9 cellular contexts compared by ENCODE assay signal in genomic region chr18:68847219-68847860, GRCh38. TPM values are rescaled to one million over a fixed set of nuclear protein-coding genes. Genes with fewer than 3 reads are reported as not detected.
DNase-seq lines count a peak whose midpoint lies in the region; ATAC-seq and TF ChIP-seq lines count a peak whose summit lies in the region.
"Had no signal": no experiment of that assay in that cellular context is flagged by ENCODE, and none has a peak within 500 bp of the region (broad histone marks: within the 10 kb centered on the region; RNA-seq: fewer than 3 reads in every experiment).

No MANE protein-coding gene starts in this region.

- H2BK5ac ChIP-seq in mesendoderm (ENCODE audit: low read length) (no peak overlapping the region), neuronal stem cell (ENCODE audit: low read length) (no peak overlapping the region)

- TF ChIP-seq CTCF in AG09319 (IDR thresholded peaks at IDR 0.05; ENCODE audit: low read depth, low read length) (peak; percentile 70), NB4 (IDR thresholded peaks at IDR 0.05; ENCODE audit: low read depth, low read length) (peak; percentile 31), body of pancreas (IDR thresholded peaks at IDR 0.05) (peak in 6 of 7 experiments; percentile 28 to 52 (median 48))

- no peak overlapping the region for H4K91ac ChIP-seq in neuronal stem cell (ENCODE audit: low read depth, low read length, poor library complexity)

- ATAC-seq in GM18861 (IDR thresholded peaks at IDR 0.05; ENCODE audit: unreplicated experiment): peak; percentile 61
- no peak for ATAC-seq in body of pancreas

- H2AFZ ChIP-seq in neuronal stem cell (ENCODE audit: low read length): no peak overlapping the region

- H3K4me2 ChIP-seq in mesendoderm (ENCODE audit: low read length) (no peak overlapping the region), neuronal stem cell (ENCODE audit: insufficient read depth, low read length, poor library complexity, severe bottlenecking) (no peak overlapping the region)

- H3K9ac ChIP-seq in mesendoderm (ENCODE audit: low read length) (no peak overlapping the region), neuronal stem cell (ENCODE audit: low read depth, low read length, poor library complexity) (no peak overlapping the region)

- 32 to 37% methylated on average over 3 of the region's 3 CpGs for WGBS in body of pancreas, 2 donors
- no CpG with 5 or more reads among the region's 3 CpGs for WGBS in mesendoderm (ENCODE audit: extremely low coverage, insufficient coverage, low lambda C conversion rate)
- WGBS in neuronal stem cell (ENCODE audit: extremely low coverage in 2 of 2, insufficient read length in 2 of 2, insufficient replicate concordance in 1 of 2), 2 donors: no CpG with 5 or more reads among the region's 3 CpGs

- H3K56ac ChIP-seq in mesendoderm (ENCODE audit: low read length): no peak overlapping the region

- H3K14ac ChIP-seq in neuronal stem cell (ENCODE audit: low read length): no peak overlapping the region

- intact Hi-C loops in body of pancreas (cut with DNase I) (no loop called here), posterior vena cava (cut with DNase I) (no loop called here)

- H3K4ac ChIP-seq in mesendoderm (ENCODE audit: low read depth, low read length) (no peak overlapping the region), neuronal stem cell (ENCODE audit: low read length) (no peak overlapping the region)

- H2AK5ac ChIP-seq in mesendoderm (ENCODE audit: low read length): no peak overlapping the region
- H2AK5ac ChIP-seq in neuronal stem cell (ENCODE audit: low read depth, low read length): no peak overlapping the region

- H3K27me3 ChIP-seq in body of pancreas (no peaks in the 10 kb centered on the region), mesendoderm (ENCODE audit: insufficient read depth, low read length, poor library complexity) (no peaks in the 10 kb centered on the region), neuronal stem cell (ENCODE audit: control insufficient read depth in 3 of 3, insufficient read depth in 3 of 3, low read depth in 1 of 3, low read length in 3 of 3) (no peaks in the 10 kb centered on the region)

- H3K79me2 ChIP-seq in mesendoderm (ENCODE audit: control insufficient read depth, insufficient read depth, low read length): no peaks in the 10 kb centered on the region

- H3K27ac ChIP-seq in body of pancreas (no peak overlapping the region), mesendoderm (ENCODE audit: low read depth, low read length) (no peak overlapping the region), neuronal stem cell (replicated peaks; ENCODE audit: low read length) (no peak overlapping the region)

- TF ChIP-seq POLR2A in NB4 (IDR thresholded peaks at IDR 0.05; ENCODE audit: extremely low read depth, insufficient read length) (no peak), body of pancreas (IDR thresholded peaks at IDR 0.05) (no peak)

- H3K36me3 ChIP-seq in body of pancreas (replicated peaks in 1 of 2; ENCODE audit: insufficient read depth in 1 of 2, low read depth in 2 of 2) (no peaks in the 10 kb centered on the region), mesendoderm (ENCODE audit: control insufficient read depth, insufficient read depth, low read length) (no peaks in the 10 kb centered on the region), neuronal stem cell (replicated peaks in 1 of 2; ENCODE audit: control insufficient read depth in 2 of 2, insufficient read depth in 2 of 2, low read length in 2 of 2) (no peaks in the 10 kb centered on the region)
- H3K36me3 ChIP-seq: HAP-1 had no signal

- no peak overlapping the region for H3K23ac ChIP-seq in mesendoderm (ENCODE audit: low read length)
- no peak overlapping the region for H3K23ac ChIP-seq in neuronal stem cell (ENCODE audit: low read depth, low read length, poor library complexity)

- H4K5ac ChIP-seq in mesendoderm (ENCODE audit: low read length): no peak overlapping the region

- H2BK120ac ChIP-seq in mesendoderm (ENCODE audit: low read depth, low read length): no peak overlapping the region
- H2BK120ac ChIP-seq in neuronal stem cell (ENCODE audit: low read depth, low read length): no peak overlapping the region

- DNase-seq in AG09319 (ENCODE audit: extremely low read depth, low read depth) (peak; percentile 12), NB4 (ENCODE audit: low read depth) (peak; percentile 26), body of pancreas (no peak), mesendoderm (peak; percentile 20), posterior vena cava (ENCODE audit: low spot score) (no peak), neuronal stem cell (ENCODE audit: low spot score) (no peak)
- no peak for DNase-seq in activated T-cell treated with anti-CD3 and anti-CD28 coated beads, Interleukin-2, amount 50 U/mL, for 1 hour

- H2BK15ac ChIP-seq in mesendoderm (replicated peaks; ENCODE audit: low read depth) (no peak overlapping the region), neuronal stem cell (ENCODE audit: low read length) (no peak overlapping the region)

- H3K4me3 ChIP-seq in NB4 (ENCODE audit: low read depth, low read length): no peak overlapping the region
- H3K4me3 ChIP-seq in body of pancreas: no peak overlapping the region
- H3K4me3 ChIP-seq in mesendoderm (ENCODE audit: low read length): no peak overlapping the region
- H3K4me3 ChIP-seq in neuronal stem cell (ENCODE audit: low read length in 2 of 2): no peak overlapping the region
- H3K4me3 ChIP-seq: HAP-1 had no signal

- H3K18ac ChIP-seq in mesendoderm (ENCODE audit: low read length) (no peak overlapping the region), neuronal stem cell (ENCODE audit: low read length) (no peak overlapping the region)

- H3K79me1 ChIP-seq in mesendoderm (ENCODE audit: low read length) (no peaks in the 10 kb centered on the region), neuronal stem cell (ENCODE audit: low read depth, low read length) (no peaks in the 10 kb centered on the region)

- H3K9me3 ChIP-seq in body of pancreas (no peaks in the 10 kb centered on the region), neuronal stem cell (replicated peaks in 1 of 2; ENCODE audit: control insufficient read depth in 2 of 2, insufficient read depth in 1 of 2, low read depth in 1 of 2, low read length in 2 of 2) (no peaks in the 10 kb centered on the region)
- H3K9me3 ChIP-seq: HAP-1 had no signal

- no peak overlapping the region for H2BK12ac ChIP-seq in neuronal stem cell (ENCODE audit: low read length)

- no peak overlapping the region for H4K8ac ChIP-seq in mesendoderm (ENCODE audit: low read depth, low read length)
- H4K8ac ChIP-seq in neuronal stem cell (ENCODE audit: low read depth, low read length): no peak overlapping the region

- H3K4me1 ChIP-seq in body of pancreas: no peaks in the 10 kb centered on the region
- no peaks in the 10 kb centered on the region for H3K4me1 ChIP-seq in mesendoderm (ENCODE audit: control insufficient read depth, low read depth, low read length)
- H3K4me1 ChIP-seq in neuronal stem cell (ENCODE audit: control insufficient read depth in 2 of 2, insufficient read depth in 1 of 2, low read depth in 1 of 2, low read length in 2 of 2): no peaks in the 10 kb centered on the region
- H3K4me1 ChIP-seq: HAP-1 had no signal

RNA-seq across cellular contexts. Expression of gene CCDC102B, which starts 49.5 kb away (rescaled TPM):
- total RNA-seq in body of pancreas: 1 to 10 TPM; 4.9 to 6.3 TPM
- polyA plus RNA-seq in mesendoderm (2013, experiment 1 of 2): 1.2 TPM
- 0.98 TPM for polyA plus RNA-seq in mesendoderm (2013, experiment 2 of 2)
- total RNA-seq in posterior vena cava: 10 to 100 TPM; 10.4 to 22.7 TPM
- polyA plus RNA-seq in neuronal stem cell (2013, experiment 1 of 2): 7.1 TPM
- 7.4 TPM for polyA plus RNA-seq in neuronal stem cell (2013, experiment 2 of 2)

Comparison
In these comparisons a context has a peak if more than half of its experiments do, and no peak if none do; other contexts are left out.
1. DNase-seq: peak in AG09319 (single experiment), NB4 (single experiment) and mesendoderm (single experiment); none in body of pancreas (0 of 4), posterior vena cava (single experiment), activated T-cell treated with anti-CD3 and anti-CD28 coated beads, Interleukin-2, amount 50 U/mL, for 1 hour (single experiment) and neuronal stem cell (single experiment).
2. Peak in every context shown above with its lines, with median percentiles within 50 percentile points of each other: CTCF ChIP-seq.